Comparison of ENCODE assay signal across 8 cellular contexts in genomic region chr17:31495049-31495885, GRCh38.
DNase-seq lines count a peak whose midpoint lies in the region; ATAC-seq and TF ChIP-seq lines count a peak whose summit lies in the region.

No MANE protein-coding gene starts in this region.

- H3K9me3 ChIP-seq in ovary (no peaks in the 10 kb centered on the region), uterus (no peaks in the 10 kb centered on the region)

- peak overlapping the region; percentile 82 for H3K27ac ChIP-seq in epithelial cell of prostate
- H3K27ac ChIP-seq in ovary, result no peak overlapping the region
- H3K27ac ChIP-seq in uterus, result no peak overlapping the region

- H3K36me3 Mint-ChIP-seq in activated CD4-positive, alpha-beta T cell treated with anti-CD3 and anti-CD28 coated beads for 36 hours (ENCODE audit: low read depth), result peaks cover 2% of the 10 kb centered on the region

- no peaks in the 10 kb centered on the region for H3K27me3 ChIP-seq in ovary
- H3K27me3 ChIP-seq in uterus, result no peaks in the 10 kb centered on the region

- peaks cover 4% of the 10 kb centered on the region for H3K4me1 ChIP-seq in ovary (ENCODE audit: insufficient read depth)
- H3K4me1 ChIP-seq in uterus, result no peaks in the 10 kb centered on the region

- H3K4me3 Mint-ChIP-seq in activated CD4-positive, alpha-beta T cell treated with anti-CD3 and anti-CD28 coated beads for 36 hours, result peak overlapping the region; percentile 45
- peak overlapping the region; percentile 74 to 79 for H3K4me3 Mint-ChIP-seq in stimulated activated naive CD8-positive, alpha-beta T cell treated with anti-CD3 and anti-CD28 coated beads, Interleukin-15, amount 100 ng/mL, for 72 hours

- no peak for DNase-seq in activated CD4-positive, alpha-beta T cell treated with anti-CD3 and anti-CD28 coated beads for 36 hours
- no peak for DNase-seq in activated CD4-positive, alpha-beta T cell treated with anti-CD3 and anti-CD28 coated beads, Interleukin-2, amount 50 U/mL, for 1 hour
- DNase-seq in NCI-H774 (lab: John Stamatoyannopoulos, UW) (peak; percentile 66), epithelial cell of prostate (ENCODE audit: low read depth, low spot score) (no peak), globus pallidus (ENCODE audit: low spot score) (no peak), ovary (no peak), uterus (no peak)
- no peak for DNase-seq in stimulated activated naive CD8-positive, alpha-beta T cell treated with anti-CD3 and anti-CD28 coated beads, Interleukin-15, amount 100 ng/mL, for 72 hours

- POLR2A ChIA-PET in activated CD4-positive, alpha-beta T cell treated with anti-CD3 and anti-CD28 coated beads for 36 hours (lab: Charles Lee), result no interaction called here

- CTCF ChIA-PET in activated CD4-positive, alpha-beta T cell treated with anti-CD3 and anti-CD28 coated beads for 36 hours (lab: Charles Lee), result interaction anchor here (0.8 to 8.6 kb wide), 2 partner anchors 8 to 15 kb away, joined by 3 to 64 read pairs; no protein-coding TSS in a partner anchor

- TF ChIP-seq EP300 in ovary (IDR thresholded peaks at IDR 0.05), result no peak

- TF ChIP-seq POLR2A in ovary (IDR thresholded peaks at IDR 0.05) (no peak), uterus (IDR thresholded peaks at IDR 0.05) (no peak)

- TF ChIP-seq CTCF in ovary (IDR thresholded peaks at IDR 0.05), result no peak
- TF ChIP-seq CTCF in uterus (IDR thresholded peaks at IDR 0.05), result no peak

- no peaks in the 10 kb centered on the region for H3K27me3 Mint-ChIP-seq in activated CD4-positive, alpha-beta T cell treated with anti-CD3 and anti-CD28 coated beads for 36 hours
- H3K27me3 Mint-ChIP-seq in stimulated activated naive CD8-positive, alpha-beta T cell treated with anti-CD3 and anti-CD28 coated beads, Interleukin-15, amount 100 ng/mL, for 72 hours, result no peaks in the 10 kb centered on the region

- peak overlapping the region; percentile 91 for H3K27ac Mint-ChIP-seq in activated CD4-positive, alpha-beta T cell treated with anti-CD3 and anti-CD28 coated beads for 36 hours
- peak overlapping the region; percentile 95 to 97 for H3K27ac Mint-ChIP-seq in stimulated activated naive CD8-positive, alpha-beta T cell treated with anti-CD3 and anti-CD28 coated beads, Interleukin-15, amount 100 ng/mL, for 72 hours

- no peaks in the 10 kb centered on the region for H3K9me3 Mint-ChIP-seq in activated CD4-positive, alpha-beta T cell treated with anti-CD3 and anti-CD28 coated beads for 36 hours (ENCODE audit: low read depth)
- H3K9me3 Mint-ChIP-seq in stimulated activated naive CD8-positive, alpha-beta T cell treated with anti-CD3 and anti-CD28 coated beads, Interleukin-15, amount 100 ng/mL, for 72 hours, result no peaks in the 10 kb centered on the region

- H3K4me1 Mint-ChIP-seq in activated CD4-positive, alpha-beta T cell treated with anti-CD3 and anti-CD28 coated beads for 36 hours, result peaks cover 91% of the 10 kb centered on the region
- peaks cover 99% of the 10 kb centered on the region for H3K4me1 Mint-ChIP-seq in stimulated activated naive CD8-positive, alpha-beta T cell treated with anti-CD3 and anti-CD28 coated beads, Interleukin-15, amount 100 ng/mL, for 72 hours

- intact Hi-C loops in activated CD4-positive, alpha-beta T cell treated with anti-CD3 and anti-CD28 coated beads for 36 hours (cut with DNase I, micrococcal nuclease), result loop anchor here in 1 of 2 experiments (2.0 kb wide), 2 partner anchors 364 to 406 kb away; partner anchors contain the start of genes COPRS and UTP6
- intact Hi-C loops in ovary (cut with DNase I) (no loop called here), uterus (cut with DNase I; ENCODE audit: low total_unique reads) (no loop called here)

- no peak for ATAC-seq in activated CD4-positive, alpha-beta T cell treated with anti-CD3 and anti-CD28 coated beads for 36 hours
- ATAC-seq in stimulated activated naive CD8-positive, alpha-beta T cell treated with anti-CD3 and anti-CD28 coated beads, Interleukin-15, amount 100 ng/mL, for 72 hours, result no peak

- H3K4me3 ChIP-seq in ovary, result no peak overlapping the region
- H3K4me3 ChIP-seq in uterus, result no peak overlapping the region

- 88 to 93% (median 92%) methylated on average over 10 of the region's 10 CpGs for WGBS in ovary, 3 donors

- no peaks in the 10 kb centered on the region for H3K36me3 ChIP-seq in ovary
- no peaks in the 10 kb centered on the region for H3K36me3 ChIP-seq in uterus
